8 cellular contexts compared by ENCODE assay signal in genomic region chr2:239296020-239296932, GRCh38.
DNase-seq lines count a peak whose midpoint lies in the region; ATAC-seq and TF ChIP-seq lines count a peak whose summit lies in the region.

No MANE protein-coding gene starts in this region.

- POLR2A ChIA-PET in CD4-positive, alpha-beta memory T cell (lab: Charles Lee; ENCODE audit: partially characterized antibody), result interaction anchor here (0.6 to 9.3 kb wide), 12 partner anchors 8 to 301 kb away, joined by 3 to 109 read pairs (median 13); partner anchors contain the start of gene HDAC4
- POLR2A ChIA-PET in SK-N-SH (lab: Yijun Ruan, JAX), result interaction anchor here (1.1 kb wide), 1 partner anchor 31 kb away, joined by 4 read pairs; no protein-coding TSS in a partner anchor

- TF ChIP-seq RAD21 in SK-N-SH (IDR thresholded peaks at IDR 0.05; ENCODE audit: low read length), result no peak

- 84 to 89% (median 84%) methylated on average over 19 of the region's 19 CpGs for WGBS in ovary, 3 donors
- WGBS in SK-N-SH (ENCODE audit: low lambda C conversion rate), result 95% methylated on average over 18 of the region's 19 CpGs

- no peaks in the 10 kb centered on the region for H3K27me3 Mint-ChIP-seq in CD4-positive, alpha-beta memory T cell

- H2AFZ ChIP-seq in SK-N-SH (ENCODE audit: low read depth), result no peak overlapping the region

- no peaks in the 10 kb centered on the region for H3K36me3 ChIP-seq in CD4-positive, alpha-beta memory T cell (ENCODE audit: insufficient read depth, low read length)
- peaks cover 2% of the 10 kb centered on the region for H3K36me3 ChIP-seq in NT2/D1 (ENCODE audit: insufficient read depth, insufficient read length, low read length)
- no peaks in the 10 kb centered on the region for H3K36me3 ChIP-seq in ovary
- H3K36me3 ChIP-seq in SK-N-SH (replicated peaks in 1 of 2; ENCODE audit: control insufficient read depth in 1 of 2, insufficient read depth in 2 of 2, low read length in 1 of 2), result no peaks in the 10 kb centered on the region

- CTCF ChIA-PET in CD4-positive, alpha-beta memory T cell (lab: Charles Lee; ENCODE audit: partially characterized antibody), result interaction anchor here (0.9 to 13.5 kb wide), 5 partner anchors 10 to 152 kb away, joined by 3 to 196 read pairs (median 8); no protein-coding TSS in a partner anchor
- CTCF ChIA-PET in SK-N-SH (lab: Yijun Ruan, JAX), result interaction anchor here (0.9 to 1.6 kb wide), 4 partner anchors 13 to 95 kb away, joined by 3 to 4 read pairs (median 4); no protein-coding TSS in a partner anchor

- peak overlapping the region; percentile 5 to 58 for H3K4me3 ChIP-seq in CD4-positive, alpha-beta memory T cell (ENCODE audit: low read length in 2 of 2)
- H3K4me3 ChIP-seq in NT2/D1 (ENCODE audit: insufficient read length, low read depth), result no peak overlapping the region
- H3K4me3 ChIP-seq in ovary, result no peak overlapping the region
- no peak overlapping the region for H3K4me3 ChIP-seq in SK-N-SH (ENCODE audit: low read depth in 2 of 2, low read length in 1 of 2)

- peak overlapping the region; percentile 69 to 93 (median 83) for H3K4me3 Mint-ChIP-seq in CD4-positive, alpha-beta memory T cell

- H3K79me2 ChIP-seq in SK-N-SH (ENCODE audit: insufficient read depth), result no peaks in the 10 kb centered on the region

- H3K27me3 ChIP-seq in CD4-positive, alpha-beta memory T cell (ENCODE audit: insufficient read depth, low read length), result no peaks in the 10 kb centered on the region
- no peaks in the 10 kb centered on the region for H3K27me3 ChIP-seq in NT2/D1 (ENCODE audit: insufficient read depth, insufficient read length)
- no peaks in the 10 kb centered on the region for H3K27me3 ChIP-seq in ovary
- H3K27me3 ChIP-seq in SK-N-SH (ENCODE audit: insufficient read depth), result no peaks in the 10 kb centered on the region

- H3K36me3 Mint-ChIP-seq in CD4-positive, alpha-beta memory T cell, result peaks cover 0 to 8% of the 10 kb centered on the region in 2 donors

- TF ChIP-seq CTCF in ovary (IDR thresholded peaks at IDR 0.05) (no peak), SK-N-SH (IDR thresholded peaks at IDR 0.05) (no peak)

- H3K9me3 ChIP-seq in CD4-positive, alpha-beta memory T cell (ENCODE audit: control insufficient read depth in 1 of 2, low read length in 2 of 2), result no peaks in the 10 kb centered on the region
- no peaks in the 10 kb centered on the region for H3K9me3 ChIP-seq in NT2/D1 (ENCODE audit: insufficient read depth, low read length)
- H3K9me3 ChIP-seq in ovary, result no peaks in the 10 kb centered on the region
- H3K9me3 ChIP-seq in SK-N-SH, result no peaks in the 10 kb centered on the region

- H3K27ac Mint-ChIP-seq in CD4-positive, alpha-beta memory T cell, result peak overlapping the region; percentile 79 to 94 (median 91)

- no peak overlapping the region for H3K4me2 ChIP-seq in SK-N-SH

- H3F3A ChIP-seq in SK-N-SH (replicated peaks; ENCODE audit: insufficient read depth), result no peaks in the 10 kb centered on the region

- peaks cover 66% of the 10 kb centered on the region for H3K4me1 ChIP-seq in CD4-positive, alpha-beta memory T cell (ENCODE audit: insufficient read depth, low read length)
- H3K4me1 ChIP-seq in NT2/D1 (ENCODE audit: insufficient read depth, insufficient read length) (peaks cover 44% of the 10 kb centered on the region), ovary (ENCODE audit: insufficient read depth) (peaks cover 25% of the 10 kb centered on the region), SK-N-SH (ENCODE audit: control insufficient read depth in 1 of 2, insufficient read depth in 2 of 2, low read depth in 1 of 2, low read length in 1 of 2) (peaks cover 0 to 59% of the 10 kb centered on the region in 2 experiments; a peak in 1 of 4 replicates)

- no peak for ATAC-seq in HG02884 (IDR thresholded peaks at IDR 0.05; ENCODE audit: unreplicated experiment)

- DNase-seq in CD4-positive, alpha-beta memory T cell, result no peak
- no peak for DNase-seq in NT2/D1 (ENCODE audit: low read depth, low spot score)
- DNase-seq in globus pallidus (ENCODE audit: low spot score), result peak; percentile 85
- peak in 3 of 5 donors; percentile 16 to 29 (median 20) for DNase-seq in ovary
- DNase-seq in NAMALWA (ENCODE audit: low spot score), result no peak
- DNase-seq in SW 1271 (lab: John Stamatoyannopoulos, UW), result no peak
- no peak for DNase-seq in SK-N-SH

- H3K4me1 Mint-ChIP-seq in CD4-positive, alpha-beta memory T cell, result peaks cover 39 to 73% (median 57%) of the 10 kb centered on the region in 4 donors

- H3K9ac ChIP-seq in NT2/D1 (ENCODE audit: insufficient read length, low read depth), result peak overlapping the region; percentile 34
- no peak overlapping the region for H3K9ac ChIP-seq in SK-N-SH

- H4K20me1 ChIP-seq in SK-N-SH (ENCODE audit: insufficient read depth), result no peaks in the 10 kb centered on the region

- TF ChIP-seq EP300 in ovary (IDR thresholded peaks at IDR 0.05) (no peak), SK-N-SH (IDR thresholded peaks at IDR 0.05; ENCODE audit: borderline replicate concordance in 1 of 2, low read depth in 1 of 2, low read length in 1 of 2) (no peak)

- intact Hi-C loops in CD4-positive, alpha-beta memory T cell (cut with micrococcal nuclease), result loop anchor here (10.0 kb wide), 1 partner anchor 109 kb away; the partner anchor contains the start of gene HDAC4
- intact Hi-C loops in ovary (cut with DNase I), result no loop called here

- no peak for TF ChIP-seq POLR2A in ovary (IDR thresholded peaks at IDR 0.05)

- H3K27ac ChIP-seq in CD4-positive, alpha-beta memory T cell (ENCODE audit: low read depth, low read length), result peak overlapping the region; percentile 27
- no peak overlapping the region for H3K27ac ChIP-seq in ovary
- H3K27ac ChIP-seq in SK-N-SH (ENCODE audit: low read depth in 2 of 2, low read length in 1 of 2), result no peak overlapping the region; a peak in 1 of 4 replicates

- H3K9me3 Mint-ChIP-seq in CD4-positive, alpha-beta memory T cell, result peaks cover 0 to 2% (median 0%) of the 10 kb centered on the region in 8 donors

- H3K9me2 ChIP-seq in SK-N-SH, result no peaks in the 10 kb centered on the region

TF ChIP-seq in SK-N-SH, 30 proteins besides CTCF, POLR2A, EP300 and RAD21:
- TF ChIP-seq NRF1 (IDR thresholded peaks at IDR 0.05; ENCODE audit: low read depth, low read length), result no peak
- TF ChIP-seq GATA2 (CRISPR knock-in tag; IDR thresholded peaks at IDR 0.05), result no peak
- TF ChIP-seq SMC3 (IDR thresholded peaks at IDR 0.05; ENCODE audit: low read depth, low read length), result no peak
- TF ChIP-seq IRF3 (IDR thresholded peaks at IDR 0.05; ENCODE audit: low read depth, low read length), result no peak
- TF ChIP-seq FOXJ3 (CRISPR knock-in tag; IDR thresholded peaks at IDR 0.05), result no peak
- TF ChIP-seq TEAD4 (IDR thresholded peaks at IDR 0.05; ENCODE audit: borderline replicate concordance, insufficient read depth), result no peak
- TF ChIP-seq POLR2AphosphoS5 (IDR thresholded peaks at IDR 0.05; ENCODE audit: low read depth, low read length), result no peak
- TF ChIP-seq MXI1 (IDR thresholded peaks at IDR 0.05; ENCODE audit: low read depth, low read length), result no peak
- no peak for TF ChIP-seq GABPA (IDR thresholded peaks at IDR 0.05; ENCODE audit: low read depth)
- no peak for TF ChIP-seq YY1 (IDR thresholded peaks at IDR 0.05; ENCODE audit: low read depth)

Comparison
In these comparisons a context has a peak if more than half of its experiments do, and no peak if none do; other contexts are left out.
1. DNase-seq: peak in globus pallidus (single experiment) and ovary (3 of 5); none in CD4-positive, alpha-beta memory T cell (0 of 5), NT2/D1 (single experiment), NAMALWA (single experiment), SW 1271 (0 of 2) and SK-N-SH (single experiment).
2. H3K4me3 ChIP-seq: peak in CD4-positive, alpha-beta memory T cell (2 of 2); none in NT2/D1 (single experiment), ovary (single experiment) and SK-N-SH (0 of 2).